In genomic region chr14:93543766-93544165, GRCh38 we compare ENCODE assay signal across 8 cellular contexts.
A peak's percentile ranks its signal among the peaks of the same experiment; 100 is the strongest.
DNase-seq lines count a peak whose midpoint lies in the region; ATAC-seq and TF ChIP-seq lines count a peak whose summit lies in the region.

No MANE protein-coding gene starts in this region.

- no peak for ATAC-seq in activated CD8-positive, alpha-beta T cell treated with anti-CD3 and anti-CD28 coated beads for 36 hours
- ATAC-seq in activated CD8-positive, alpha-beta T cell treated with anti-CD3 and anti-CD28 coated beads, Interleukin-2, amount 10 ng/mL, durations not matched to agents 7 days and 5 days, result no peak

- intact Hi-C loops in activated CD8-positive, alpha-beta T cell treated with anti-CD3 and anti-CD28 coated beads for 36 hours (cut with micrococcal nuclease), result loop anchor here (5.0 kb wide), 1 partner anchor 321 kb away; no protein-coding TSS in a partner anchor

- POLR2A ChIA-PET in activated CD8-positive, alpha-beta T cell treated with anti-CD3 and anti-CD28 coated beads for 36 hours (lab: Charles Lee), result no interaction called here
- POLR2A ChIA-PET in activated CD8-positive, alpha-beta T cell treated with anti-CD3 and anti-CD28 coated beads, Interleukin-2, amount 10 ng/mL, durations not matched to agents 7 days and 5 days (lab: Charles Lee), result no interaction called here

- no peaks in the 10 kb centered on the region for H3K36me3 Mint-ChIP-seq in activated CD8-positive, alpha-beta T cell treated with anti-CD3 and anti-CD28 coated beads for 36 hours (ENCODE audit: low read depth)
- H3K36me3 Mint-ChIP-seq in activated CD8-positive, alpha-beta T cell treated with anti-CD3 and anti-CD28 coated beads, Interleukin-2, amount 10 ng/mL, durations not matched to agents 7 days and 5 days (ENCODE audit: low read depth), result no peaks in the 10 kb centered on the region
- no peaks in the 10 kb centered on the region for H3K36me3 Mint-ChIP-seq in endothelial cell (ENCODE audit: low read depth, unreplicated experiment)

- peaks cover 16% of the 10 kb centered on the region for H3K27me3 Mint-ChIP-seq in activated CD8-positive, alpha-beta T cell treated with anti-CD3 and anti-CD28 coated beads for 36 hours
- H3K27me3 Mint-ChIP-seq in activated CD8-positive, alpha-beta T cell treated with anti-CD3 and anti-CD28 coated beads, Interleukin-2, amount 10 ng/mL, durations not matched to agents 7 days and 5 days (ENCODE audit: low read depth), result peaks cover 16% of the 10 kb centered on the region
- H3K27me3 Mint-ChIP-seq in endothelial cell (ENCODE audit: unreplicated experiment), result no peaks in the 10 kb centered on the region

- no peak overlapping the region for H3K4me3 Mint-ChIP-seq in activated CD8-positive, alpha-beta T cell treated with anti-CD3 and anti-CD28 coated beads for 36 hours
- H3K4me3 Mint-ChIP-seq in activated CD8-positive, alpha-beta T cell treated with anti-CD3 and anti-CD28 coated beads, Interleukin-2, amount 10 ng/mL, durations not matched to agents 7 days and 5 days, result no peak overlapping the region
- no peak overlapping the region for H3K4me3 Mint-ChIP-seq in endothelial cell (ENCODE audit: unreplicated experiment)

- TF ChIP-seq CTCF in activated CD8-positive, alpha-beta T cell treated with anti-CD3 and anti-CD28 coated beads for 36 hours (IDR thresholded peaks at IDR 0.05), result peak; percentile 48
- TF ChIP-seq CTCF in endothelial cell (IDR thresholded peaks at IDR 0.05; ENCODE audit: unreplicated experiment), result peak; percentile 57

- no peaks in the 10 kb centered on the region for H3K9me3 Mint-ChIP-seq in activated CD8-positive, alpha-beta T cell treated with anti-CD3 and anti-CD28 coated beads for 36 hours
- H3K9me3 Mint-ChIP-seq in activated CD8-positive, alpha-beta T cell treated with anti-CD3 and anti-CD28 coated beads, Interleukin-2, amount 10 ng/mL, durations not matched to agents 7 days and 5 days (ENCODE audit: insufficient read depth), result no peaks in the 10 kb centered on the region
- no peaks in the 10 kb centered on the region for H3K9me3 Mint-ChIP-seq in endothelial cell (ENCODE audit: unreplicated experiment)

- no peaks in the 10 kb centered on the region for H3K4me1 Mint-ChIP-seq in activated CD8-positive, alpha-beta T cell treated with anti-CD3 and anti-CD28 coated beads for 36 hours (ENCODE audit: low read depth)
- H3K4me1 Mint-ChIP-seq in activated CD8-positive, alpha-beta T cell treated with anti-CD3 and anti-CD28 coated beads, Interleukin-2, amount 10 ng/mL, durations not matched to agents 7 days and 5 days (ENCODE audit: low read depth), result no peaks in the 10 kb centered on the region
- peaks cover 33% of the 10 kb centered on the region for H3K4me1 Mint-ChIP-seq in endothelial cell (ENCODE audit: unreplicated experiment)

- DNase-seq in activated CD8-positive, alpha-beta T cell treated with anti-CD3 and anti-CD28 coated beads for 36 hours, result no peak
- DNase-seq in activated CD8-positive, alpha-beta T cell treated with anti-CD3 and anti-CD28 coated beads, Interleukin-2, amount 10 ng/mL, durations not matched to agents 7 days and 5 days, result no peak
- DNase-seq in NCI-H526 treated with DMSO at 0.1 percent for 48 hours (lab: John Stamatoyannopoulos, UW) (peak; percentile 20), endothelial cell (ENCODE audit: low spot score) (no peak), stromal cell of bone marrow (ENCODE audit: low read depth) (peak; percentile 21), NCI-H128 (lab: John Stamatoyannopoulos, UW; ENCODE audit: unreplicated experiment) (no peak), NCI-H1417 treated with DMSO at 0.1 percent for 48 hours (lab: John Stamatoyannopoulos, UW) (no peak)
- DNase-seq in NK-92 treated with Interleukin-12 subunit alpha and Interleukin-12 subunit beta, amount 100 ng/mL, for 24 hours (lab: John Stamatoyannopoulos, UW), result no peak

- CTCF ChIA-PET in activated CD8-positive, alpha-beta T cell treated with anti-CD3 and anti-CD28 coated beads for 36 hours (lab: Charles Lee), result interaction anchor here (1.4 kb wide), 1 partner anchor 14 kb away, joined by 4 read pairs; no protein-coding TSS in a partner anchor
- CTCF ChIA-PET in activated CD8-positive, alpha-beta T cell treated with anti-CD3 and anti-CD28 coated beads, Interleukin-2, amount 10 ng/mL, durations not matched to agents 7 days and 5 days (lab: Charles Lee), result no interaction called here

- no peak overlapping the region for H3K27ac Mint-ChIP-seq in activated CD8-positive, alpha-beta T cell treated with anti-CD3 and anti-CD28 coated beads for 36 hours
- no peak overlapping the region for H3K27ac Mint-ChIP-seq in activated CD8-positive, alpha-beta T cell treated with anti-CD3 and anti-CD28 coated beads, Interleukin-2, amount 10 ng/mL, durations not matched to agents 7 days and 5 days
- peak overlapping the region; percentile 89 for H3K27ac Mint-ChIP-seq in endothelial cell (ENCODE audit: unreplicated experiment)

Comparison
In these comparisons a context has a peak if more than half of its experiments do, and no peak if none do; other contexts are left out.
1. DNase-seq: peak in NCI-H526 treated with DMSO at 0.1 percent for 48 hours (single experiment) and stromal cell of bone marrow (single experiment); none in activated CD8-positive, alpha-beta T cell treated with anti-CD3 and anti-CD28 coated beads for 36 hours (single experiment), activated CD8-positive, alpha-beta T cell treated with anti-CD3 and anti-CD28 coated beads, Interleukin-2, amount 10 ng/mL, durations not matched to agents 7 days and 5 days (single experiment), endothelial cell (single experiment), NCI-H128 (single experiment), NK-92 treated with Interleukin-12 subunit alpha and Interleukin-12 subunit beta, amount 100 ng/mL, for 24 hours (single experiment) and NCI-H1417 treated with DMSO at 0.1 percent for 48 hours (single experiment).